Comparison of ENCODE assay signal across 8 cellular contexts in the genomic region with DNA sequence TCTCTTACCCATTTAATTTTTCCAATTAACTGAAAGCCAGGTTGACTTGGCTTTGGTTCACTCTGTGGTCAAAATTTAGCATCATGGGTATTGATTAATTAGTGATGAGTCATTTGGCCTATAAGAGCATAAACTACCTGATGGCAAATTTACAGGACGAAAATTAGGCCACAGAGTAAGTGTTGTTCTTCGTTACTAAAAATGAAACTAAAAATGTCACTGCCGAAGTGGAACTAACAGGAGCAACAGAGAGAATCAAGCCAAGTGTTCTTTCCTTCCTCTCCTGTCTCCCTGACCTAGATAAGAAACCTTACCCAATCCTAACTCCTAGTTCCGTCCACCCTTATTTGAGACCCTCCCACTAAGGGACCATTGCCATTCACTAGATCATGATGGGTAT.
DNase-seq lines count a peak whose midpoint lies in the region; FAIRE-seq and TF ChIP-seq lines count a peak whose summit lies in the region.

No MANE protein-coding gene starts in this region.

- H3K27me3 ChIP-seq in MM.1S (replicated peaks; ENCODE audit: insufficient read depth, low read length) (no peaks in the 10 kb centered on the region), duodenal mucosa (ENCODE audit: control insufficient read depth in 1 of 2, insufficient read depth in 2 of 2, low read length in 2 of 2) (no peaks in the 10 kb centered on the region), skeletal muscle satellite cell (ENCODE audit: control insufficient read depth, insufficient read depth, low read length) (no peaks in the 10 kb centered on the region)

- no peak for TF ChIP-seq CTCF in MM.1S (IDR thresholded peaks at IDR 0.05; ENCODE audit: low read length)

- peak; percentile 98 for FAIRE-seq in GM18507 (lab: Jason Lieb, UNC)

- no peaks in the 10 kb centered on the region for H3K4me1 ChIP-seq in MM.1S (ENCODE audit: low read length)
- H3K4me1 ChIP-seq in duodenal mucosa (ENCODE audit: control insufficient read depth in 1 of 2, insufficient read depth in 2 of 2, low read length in 2 of 2), result peaks cover 4 to 9% of the 10 kb centered on the region in 2 donors
- H3K4me1 ChIP-seq in skeletal muscle satellite cell (ENCODE audit: control insufficient read depth, insufficient read depth, low read length), result no peaks in the 10 kb centered on the region

- H3K79me2 ChIP-seq in MM.1S (ENCODE audit: low read length), result no peaks in the 10 kb centered on the region

- no peaks in the 10 kb centered on the region for H3K9me2 ChIP-seq in MM.1S (replicated peaks; ENCODE audit: insufficient read depth, low read length)

- H3K9ac ChIP-seq in MM.1S (ENCODE audit: low read length) (peak overlapping the region; percentile 37; the same call in 1 of the 2 replicates), duodenal mucosa (ENCODE audit: low read depth in 1 of 2, low read length in 2 of 2) (peak overlapping the region in 1 of 2 donors; percentile 36), skeletal muscle satellite cell (ENCODE audit: low read depth, low read length) (no peak overlapping the region)

- H3K9me3 ChIP-seq in MM.1S (replicated peaks; ENCODE audit: insufficient read depth, low read length) (no peaks in the 10 kb centered on the region), duodenal mucosa (ENCODE audit: control insufficient read depth in 1 of 2, low read length in 2 of 2) (no peaks in the 10 kb centered on the region), skeletal muscle satellite cell (replicated peaks; ENCODE audit: low read length) (no peaks in the 10 kb centered on the region)

- H3F3A ChIP-seq in MM.1S (ENCODE audit: insufficient read depth, low read length), result no peaks in the 10 kb centered on the region

- H3K4me3 ChIP-seq in MM.1S (ENCODE audit: low read length) (peak overlapping the region; percentile 59), duodenal mucosa (ENCODE audit: low read depth in 1 of 2, low read length in 2 of 2) (peak overlapping the region; percentile 55 to 67), skeletal muscle satellite cell (ENCODE audit: low read length) (peak overlapping the region; percentile 59)

- H3K4me2 ChIP-seq in MM.1S (ENCODE audit: low read depth, low read length) (peak overlapping the region; percentile 96), skeletal muscle satellite cell (ENCODE audit: low read length) (peak overlapping the region; percentile 72)

- H3K36me3 ChIP-seq in MM.1S (replicated peaks; ENCODE audit: insufficient read depth, low read length), result no peaks in the 10 kb centered on the region
- H3K36me3 ChIP-seq in duodenal mucosa (ENCODE audit: control insufficient read depth in 1 of 2, insufficient read depth in 2 of 2, low read length in 2 of 2), result no peaks in the 10 kb centered on the region
- no peaks in the 10 kb centered on the region for H3K36me3 ChIP-seq in skeletal muscle satellite cell (ENCODE audit: insufficient read depth, low read length)

- no peaks in the 10 kb centered on the region for H4K20me1 ChIP-seq in MM.1S (ENCODE audit: insufficient read depth, low read length)

- H3K27ac ChIP-seq in MM.1S (ENCODE audit: low read length) (no peak overlapping the region), duodenal mucosa (ENCODE audit: low read depth, low read length) (no peak overlapping the region)

- peak overlapping the region; percentile 94 for H2AFZ ChIP-seq in MM.1S (ENCODE audit: low read length)

- DNase-seq in GM18507 (ENCODE audit: extremely low spot score, insufficient read length, low read depth) (peak; percentile 32), H4 (ENCODE audit: low spot score) (peak; percentile 9), MM.1S (peak; percentile 68), ureter (ENCODE audit: low spot score) (no peak), islet precursor cell (no peak), DMS79 (lab: John Stamatoyannopoulos, UW) (no peak)

Comparison
In these comparisons a context has a peak if more than half of its experiments do, and no peak if none do; other contexts are left out.
1. DNase-seq: peak in GM18507 (single experiment), H4 (single experiment) and MM.1S (single experiment); none in ureter (single experiment), islet precursor cell (single experiment) and DMS79 (single experiment).
2. Peak in every context shown above with its lines, with median percentiles within 50 percentile points of each other: H3K4me3 ChIP-seq.